In the genomic region with DNA sequence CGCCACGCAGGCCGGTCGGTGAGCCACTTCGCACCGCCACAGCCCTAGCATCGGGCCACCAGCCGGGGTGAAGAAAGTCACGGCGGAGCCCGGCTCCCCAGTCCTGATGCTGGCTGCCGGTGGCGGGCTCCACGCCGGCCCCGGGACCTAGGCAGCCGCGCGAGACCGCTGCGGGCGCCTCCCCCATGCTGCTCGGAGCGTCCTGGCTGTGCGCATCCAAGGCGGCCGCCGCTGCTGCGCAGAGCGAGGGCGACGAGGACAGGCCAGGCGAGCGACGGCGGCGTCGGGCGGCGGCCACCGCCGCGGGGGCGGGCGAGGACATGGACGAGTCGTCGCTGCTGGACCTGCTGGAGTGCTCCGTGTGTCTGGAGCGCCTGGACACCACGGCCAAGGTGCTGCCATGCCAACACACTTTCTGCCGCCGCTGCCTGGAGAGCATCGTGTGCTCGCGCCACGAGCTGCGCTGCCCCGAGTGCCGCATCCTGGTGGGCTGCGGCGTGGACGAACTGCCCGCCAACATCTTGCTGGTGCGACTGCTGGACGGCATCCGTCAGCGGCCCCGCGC, we compare ENCODE assay signal across 8 cellular contexts. TPM values are rescaled to one million over a fixed set of nuclear protein-coding genes. Genes with fewer than 3 reads are reported as not detected.
DNase-seq lines count a peak whose midpoint lies in the region; ATAC-seq and TF ChIP-seq lines count a peak whose summit lies in the region.

No MANE protein-coding gene starts in this region.

- H3K4me1 Mint-ChIP-seq in osteocyte (ENCODE audit: unreplicated experiment): peaks cover 71% of the 10 kb centered on the region

- peak; percentile 20 for ATAC-seq in HG02943 (IDR thresholded peaks at IDR 0.05; ENCODE audit: low read depth, unreplicated experiment)
- peak; percentile 66 for ATAC-seq in Right ventricle myocardium superior (ENCODE audit: poor library complexity)
- no peak for ATAC-seq in GM21723 (IDR thresholded peaks at IDR 0.05; ENCODE audit: unreplicated experiment)
- ATAC-seq in HG03378 (IDR thresholded peaks at IDR 0.05; ENCODE audit: unreplicated experiment): no peak

- no peak for TF ChIP-seq CTCF in osteocyte (IDR thresholded peaks at IDR 0.05)
- TF ChIP-seq CTCF in GM13977 (IDR thresholded peaks at IDR 0.05; ENCODE audit: extremely low read depth, insufficient read depth, missing control alignments): no peak

- H3K9me3 Mint-ChIP-seq in osteocyte (ENCODE audit: unreplicated experiment): no peaks in the 10 kb centered on the region

- intact Hi-C loops in Right ventricle myocardium superior (cut with DNase I): loop anchor here (2.0 kb wide), 1 partner anchor 381 kb away; no protein-coding TSS in a partner anchor

- no peak overlapping the region for H3K27ac Mint-ChIP-seq in osteocyte (ENCODE audit: unreplicated experiment)

- peaks cover 15% of the 10 kb centered on the region for H3K36me3 Mint-ChIP-seq in osteocyte (ENCODE audit: unreplicated experiment)

- peak; percentile 77 for DNase-seq in D341Med (ENCODE audit: low spot score)
- peak; percentile 63 for DNase-seq in activated T-cell treated with anti-CD3 and anti-CD28 coated beads, Interleukin-2, amount 50 U/mL, for 1 hour
- peak; percentile 68 for DNase-seq in Right ventricle myocardium superior
- DNase-seq in osteocyte (ENCODE audit: extremely low spot score, unreplicated experiment): no peak
- DNase-seq in GM13977 (ENCODE audit: low spot score): no peak

- H3K4me3 Mint-ChIP-seq in osteocyte (ENCODE audit: unreplicated experiment): peak overlapping the region; percentile 66

- in situ Hi-C loops in GM13977 (cut with MboI; ENCODE audit: low pct_unique_long_range_greater_than_20kb, low sequenced_read_pairs, unreplicated experiment): no loop called here

- H3K27me3 Mint-ChIP-seq in osteocyte (ENCODE audit: unreplicated experiment): no peaks in the 10 kb centered on the region

RNA-seq across cellular contexts. Expression of gene SH3RF3, which starts 0.4 kb away (rescaled TPM):
- total RNA-seq in Right ventricle myocardium superior (6.6 TPM), osteocyte (79.4 and 84.4 TPM in 2 replicates)

Comparison
In these comparisons a context has a peak if more than half of its experiments do, and no peak if none do; other contexts are left out.
1. DNase-seq: peak in D341Med (single experiment), activated T-cell treated with anti-CD3 and anti-CD28 coated beads, Interleukin-2, amount 50 U/mL, for 1 hour (single experiment) and Right ventricle myocardium superior (single experiment); none in osteocyte (single experiment) and GM13977 (single experiment).
2. ATAC-seq: peak in HG02943 (single experiment) and Right ventricle myocardium superior (single experiment); none in GM21723 (single experiment) and HG03378 (single experiment).
3. RNA of gene SH3RF3, which starts 0.4 kb away (total RNA-seq): 79.4 to 84.4 TPM in osteocyte; 6.6 TPM in Right ventricle myocardium superior (single experiment); every median in the first group is over 10 times any median in the second.